In genomic region chr17:1577657-1578428, GRCh38 we compare ENCODE assay signal across 8 cellular contexts. TPM values are rescaled to one million over a fixed set of nuclear protein-coding genes. Genes with fewer than 3 reads are reported as not detected.
DNase-seq lines count a peak whose midpoint lies in the region; ATAC-seq and TF ChIP-seq lines count a peak whose summit lies in the region.
"Had no signal": no experiment of that assay in that cellular context is flagged by ENCODE, and none has a peak within 500 bp of the region (broad histone marks: within the 10 kb centered on the region; RNA-seq: fewer than 3 reads in every experiment).

No MANE protein-coding gene starts in this region.

- TF ChIP-seq POLR2A in NB4 (IDR thresholded peaks at IDR 0.05; ENCODE audit: extremely low read depth, insufficient read length), result no peak

- H3K27me3 ChIP-seq in dorsolateral prefrontal cortex, result no peaks in the 10 kb centered on the region
- no peaks in the 10 kb centered on the region for H3K27me3 ChIP-seq in upper lobe of right lung

- DNase-seq in NB4 (ENCODE audit: low read depth), result peak; percentile 62
- no peak for DNase-seq in dorsolateral prefrontal cortex
- no peak for DNase-seq in nephron progenitor cell
- DNase-seq in upper lobe of right lung, result no peak
- no peak for DNase-seq in RPMI8226
- no peak for DNase-seq in amniotic stem cell (lab: John Stamatoyannopoulos, UW)
- DNase-seq: activated naive CD4-positive, alpha-beta T cell treated with Interleukin-2 at 50 U/mL for 16 hours had no signal

- H3K27ac ChIP-seq in dorsolateral prefrontal cortex (peak overlapping the region; percentile 19 to 93 (median 82)), upper lobe of right lung (peak overlapping the region; percentile 87)

- no peaks in the 10 kb centered on the region for H3K9me3 Mint-ChIP-seq in nephron progenitor cell

- H3K4me3 Mint-ChIP-seq in nephron progenitor cell, result no peak overlapping the region

- ATAC-seq in upper lobe of right lung, result peak; percentile 8
- ATAC-seq in HG03175 (IDR thresholded peaks at IDR 0.05; ENCODE audit: unreplicated experiment), result no peak

- H3K36me3 ChIP-seq in upper lobe of right lung, result peaks cover 8% of the 10 kb centered on the region

- no peak overlapping the region for H3K4me3 ChIP-seq in NB4 (ENCODE audit: low read depth, low read length)
- peak overlapping the region in 2 of 59 donors; percentile 13 to 17 for H3K4me3 ChIP-seq in dorsolateral prefrontal cortex
- no peak overlapping the region for H3K4me3 ChIP-seq in upper lobe of right lung

- TF ChIP-seq CTCF in NB4 (IDR thresholded peaks at IDR 0.05; ENCODE audit: low read depth, low read length) (no peak), dorsolateral prefrontal cortex (IDR thresholded peaks at IDR 0.05 in 54 of 56, conservative IDR thresholded peaks at IDR 0.05 in 2 of 56; ENCODE audit: low read depth in 1 of 56, partially characterized antibody in 56 of 56) (no peak), nephron progenitor cell (IDR thresholded peaks at IDR 0.05) (no peak), upper lobe of right lung (IDR thresholded peaks at IDR 0.05) (no peak)

- H3K4me1 Mint-ChIP-seq in nephron progenitor cell, result peaks cover 27% of the 10 kb centered on the region

- H3K9me3 ChIP-seq in upper lobe of right lung, result no peaks in the 10 kb centered on the region

- no peaks in the 10 kb centered on the region for H3K36me3 Mint-ChIP-seq in nephron progenitor cell (ENCODE audit: low read depth)

- peak overlapping the region; percentile 32 for H3K27ac Mint-ChIP-seq in nephron progenitor cell

- intact Hi-C loops in dorsolateral prefrontal cortex (cut with DNase I), result loop anchor here (2.0 to 10.0 kb wide), 3 partner anchors 51 to 247 kb away; partner anchors contain the start of genes SLC43A2 (in 1 of the 2) and SMYD4 (in 1 of the 2)
- intact Hi-C loops in upper lobe of right lung (cut with DNase I), result no loop called here

- peaks cover 56% of the 10 kb centered on the region for H3K4me1 ChIP-seq in upper lobe of right lung

- peaks cover 2% of the 10 kb centered on the region for H3K27me3 Mint-ChIP-seq in nephron progenitor cell (ENCODE audit: low read depth, poor library complexity)

RNA-seq across cellular contexts. Expression of gene PITPNA, which starts 15.3 kb away (rescaled TPM):
- total RNA-seq in dorsolateral prefrontal cortex (100 to 1,000 TPM in 97 of 120 experiments, 10 to 100 TPM in 23; 69.4 to 185 (median 126) TPM), upper lobe of right lung (81.9 TPM)

RNA-seq across cellular contexts. Expression of gene SLC43A2, which starts 50.8 kb away (rescaled TPM):
- 10 to 100 TPM; 27.7 to 80.6 (median 45.9) TPM for total RNA-seq in dorsolateral prefrontal cortex
- 39.9 TPM for total RNA-seq in upper lobe of right lung
